Comparison of ENCODE assay signal across 16 cellular contexts in genomic region chr21:26093094-26093493, GRCh38.
DNase-seq lines count a peak whose midpoint lies in the region; ATAC-seq, FAIRE-seq and TF ChIP-seq lines count a peak whose summit lies in the region.
"Had no signal": no experiment of that assay in that cellular context is flagged by ENCODE, and none has a peak within 500 bp of the region (broad histone marks: within the 10 kb centered on the region; RNA-seq: fewer than 3 reads in every experiment).

No MANE protein-coding gene starts in this region.

- FAIRE-seq in bronchial epithelial cell (lab: Jason Lieb, UNC) = no peak
- FAIRE-seq: H1, HepG2 had no signal

- no peak overlapping the region for H3K4me3 ChIP-seq in GM23338
- H3K4me3 ChIP-seq in bronchial epithelial cell (ENCODE audit: low read depth, low read length) = no peak overlapping the region
- H3K4me3 ChIP-seq: right lobe of liver, suprapubic skin had no signal

- peaks cover 99% of the 10 kb centered on the region for H3K79me2 ChIP-seq in GM23338 (replicated peaks; ENCODE audit: insufficient read depth)

- DNase-seq in GM23338 (ENCODE audit: low spot score) (no peak), LHCN-M2 (ENCODE audit: low read depth) (peak; percentile 64), bronchial epithelial cell (ENCODE audit: low read depth) (peak; percentile 68), myocyte (ENCODE audit: low read depth) (peak; percentile 38), HUDEP-2 (lab: John Stamatoyannopoulos, UW; ENCODE audit: unreplicated experiment in 76 of 76) (no peak), GOT3 (lab: John Stamatoyannopoulos, UW) (no peak)
- DNase-seq: activated CD4-positive, alpha-beta T cell treated with anti-CD3 and anti-CD28 coated beads, Interleukin-2, amount 50 U/mL, for 4 hours; activated T-cell treated with anti-CD3 and anti-CD28 coated beads, Interleukin-2, amount 50 U/mL, for 48 hours; NCI-H1048; right lobe of liver had no signal

- no peak overlapping the region for H3K4me3 Mint-ChIP-seq in GM23338
- H3K4me3 Mint-ChIP-seq: CD14-positive monocyte had no signal

- H3K9me3 Mint-ChIP-seq in GM23338 = no peaks in the 10 kb centered on the region

- no peaks in the 10 kb centered on the region; the same call in 1 of the 2 replicates for H4K20me1 ChIP-seq in GM23338 (replicated peaks; ENCODE audit: insufficient read depth)

- peak overlapping the region; percentile 27 for H3K4me2 ChIP-seq in GM23338

- H3K27me3 ChIP-seq in GM23338 (ENCODE audit: insufficient read depth) (no peaks in the 10 kb centered on the region), bronchial epithelial cell (ENCODE audit: control insufficient read depth, insufficient read depth, low read length) (no peaks in the 10 kb centered on the region)
- H3K27me3 ChIP-seq: neutrophil, right lobe of liver, suprapubic skin had no signal

- H2AFZ ChIP-seq in GM23338 = no peak overlapping the region

- H3K9me2 ChIP-seq in GM23338 (ENCODE audit: insufficient read depth) = no peaks in the 10 kb centered on the region

- peaks cover 59% of the 10 kb centered on the region for H3K4me1 Mint-ChIP-seq in GM23338

- peaks cover 28% of the 10 kb centered on the region for H3K36me3 Mint-ChIP-seq in GM23338 (ENCODE audit: low read depth)

- ATAC-seq in GM23338 = peak; percentile 39
- no peak for ATAC-seq in GM19328 (IDR thresholded peaks at IDR 0.05; ENCODE audit: unreplicated experiment)
- ATAC-seq: HepG2, right lobe of liver had no signal

- peaks cover 3% of the 10 kb centered on the region for H3K27me3 Mint-ChIP-seq in GM23338 (ENCODE audit: insufficient read depth, low read depth, poor library complexity)

- H3K36me3 ChIP-seq in GM23338 (ENCODE audit: insufficient read depth) = 0 out of 2 replicates have a peak, but pooled peaks cover 4% of the 10 kb centered on the region
- H3K36me3 ChIP-seq in bronchial epithelial cell (ENCODE audit: control insufficient read depth, insufficient read depth, low read length) = peaks cover 5% of the 10 kb centered on the region
- H3K36me3 ChIP-seq: neutrophil, right lobe of liver, suprapubic skin had no signal

- no peaks in the 10 kb centered on the region for H3F3A ChIP-seq in GM23338 (replicated peaks; ENCODE audit: low read depth)

- peaks cover 33% of the 10 kb centered on the region for H3K4me1 ChIP-seq in GM23338 (ENCODE audit: insufficient read depth)
- H3K4me1 ChIP-seq: right lobe of liver, suprapubic skin had no signal

- peak overlapping the region; percentile 29; the same call in 1 of the 2 replicates for H3K27ac Mint-ChIP-seq in GM23338
- H3K27ac Mint-ChIP-seq: CD14-positive monocyte had no signal

- TF ChIP-seq CTCF in GM23338 (conservative IDR thresholded peaks at IDR 0.05; ENCODE audit: low read depth in 2 of 2) (no peak), bronchial epithelial cell (IDR thresholded peaks at IDR 0.05; ENCODE audit: insufficient read depth, low read length, severe bottlenecking) (no peak)

- H3K27ac ChIP-seq in GM23338 (ENCODE audit: low read depth) = peak overlapping the region; percentile 35; the same call in 1 of the 2 replicates
- H3K27ac ChIP-seq: neutrophil, right lobe of liver, suprapubic skin had no signal

TF ChIP-seq in GM23338, 12 proteins besides CTCF, POLR2A, EP300 and RAD21 (continues in another document):
- no peak for TF ChIP-seq ZNF462 (CRISPR knock-in tag; IDR thresholded peaks at IDR 0.05)
- TF ChIP-seq REST (IDR thresholded peaks at IDR 0.05; ENCODE audit: unreplicated experiment) = no peak
- no peak for TF ChIP-seq EZH2phosphoT487 (IDR thresholded peaks at IDR 0.05; ENCODE audit: unreplicated experiment)
- TF ChIP-seq POLR2AphosphoS5 (IDR thresholded peaks at IDR 0.05; ENCODE audit: low read depth) = no peak
- TF ChIP-seq ZNF114 (CRISPR knock-in tag; IDR thresholded peaks at IDR 0.05) = no peak
- TF ChIP-seq JUNB (IDR thresholded peaks at IDR 0.05; ENCODE audit: unreplicated experiment) = no peak
- TF ChIP-seq NANOG (IDR thresholded peaks at IDR 0.05; ENCODE audit: borderline replicate concordance) = no peak
- no peak for TF ChIP-seq EZH2 (IDR thresholded peaks at IDR 0.05; ENCODE audit: low read depth, unreplicated experiment)
- no peak for TF ChIP-seq ZNF331 (CRISPR knock-in tag; IDR thresholded peaks at IDR 0.05; ENCODE audit: low read depth)
- no peak for TF ChIP-seq CREB1 (CRISPR knock-in tag; IDR thresholded peaks at IDR 0.05; ENCODE audit: low read depth)

Comparison
In these comparisons a context has a peak if more than half of its experiments do, and no peak if none do; other contexts are left out.
1. DNase-seq: peak in LHCN-M2 (single experiment), bronchial epithelial cell (single experiment) and myocyte (single experiment); none in GM23338 (single experiment), HUDEP-2 (0 of 76) and GOT3 (single experiment).